Comparison of ENCODE assay signal across 18 cellular contexts in genomic region chr6:41098366-41098765, GRCh38. TPM values are rescaled to one million over a fixed set of nuclear protein-coding genes. Genes with fewer than 3 reads are reported as not detected.
DNase-seq lines count a peak whose midpoint lies in the region; ATAC-seq, FAIRE-seq and TF ChIP-seq lines count a peak whose summit lies in the region.
"Had no signal": no experiment of that assay in that cellular context is flagged by ENCODE, and none has a peak within 500 bp of the region (broad histone marks: within the 10 kb centered on the region; RNA-seq: fewer than 3 reads in every experiment).

No MANE protein-coding gene starts in this region.

- no peaks in the 10 kb centered on the region for H4K20me1 ChIP-seq in HCT116 (ENCODE audit: insufficient read depth)

- H3K27ac ChIP-seq in HCT116 (ENCODE audit: low read depth, low read length), result no peak overlapping the region
- no peak overlapping the region for H3K27ac ChIP-seq in pancreas
- H3K27ac ChIP-seq: cardiac muscle cell had no signal

- no peak for TF ChIP-seq POLR2A in HCT116 (IDR thresholded peaks at IDR 0.05; ENCODE audit: borderline replicate concordance, extremely low read depth, insufficient read depth, insufficient read length)

- H3K9me3 ChIP-seq in HCT116 (ENCODE audit: control insufficient read depth in 1 of 2, insufficient read depth in 1 of 2, low read depth in 1 of 2, low read length in 2 of 2), result no peaks in the 10 kb centered on the region
- H3K9me3 ChIP-seq in pancreas, result no peaks in the 10 kb centered on the region

- no peaks in the 10 kb centered on the region for H3K79me2 ChIP-seq in HCT116 (ENCODE audit: insufficient read depth, low read length)

- 65 to 72% methylated on average over 3 of the region's 3 CpGs for WGBS in pancreas, 2 donors

- H3K36me3 ChIP-seq in HCT116 (ENCODE audit: control insufficient read depth in 1 of 2, insufficient read depth in 2 of 2, low read length in 2 of 2), result peaks cover 42 to 61% of the 10 kb centered on the region in 2 experiments
- H3K36me3 ChIP-seq in pancreas, result peaks cover 15 to 77% (median 53%) of the 10 kb centered on the region in 3 donors

- CTCF ChIA-PET in HCT116 (lab: Charles Lee), result no interaction called here

- intact Hi-C loops in HCT116 (cut with micrococcal nuclease) (no loop called here), pancreas (cut with DNase I) (no loop called here)

- H3K36me3 Mint-ChIP-seq in activated naive CD8-positive, alpha-beta T cell treated with anti-CD3 and anti-CD28 coated beads, Interleukin-2, amount 50 U/mL, for 24 hours (ENCODE audit: low read depth), result peaks cover 68% of the 10 kb centered on the region
- H3K36me3 Mint-ChIP-seq in osteocyte (ENCODE audit: unreplicated experiment), result peaks cover 67% of the 10 kb centered on the region

- TF ChIP-seq RAD21 in HCT116 (IDR thresholded peaks at IDR 0.05; ENCODE audit: low read depth), result no peak

- H3K4me3 Mint-ChIP-seq in activated naive CD8-positive, alpha-beta T cell treated with anti-CD3 and anti-CD28 coated beads, Interleukin-2, amount 50 U/mL, for 24 hours, result no peak overlapping the region
- no peak overlapping the region for H3K4me3 Mint-ChIP-seq in osteocyte (ENCODE audit: unreplicated experiment)
- H3K4me3 Mint-ChIP-seq: activated CD8-positive, alpha-beta memory T cell treated with anti-CD3 and anti-CD28 coated beads, Interleukin-2, amount 10 ng/mL, durations not matched to agents 7 days and 5 days; T-helper 2 cell treated with Interferon-gamma antibody and Interleukin-4, amounts not matched to agents 5 μg/mL and 100 μg/mL, for 36 hours had no signal

- BruUV-seq in HCT116 (replicated peaks; lab: Mats Ljungman, UMichigan), result TSS peak; percentile 29

- no peaks in the 10 kb centered on the region for H3K9me2 ChIP-seq in HCT116 (ENCODE audit: insufficient read depth)

- ATAC-seq in HCT116, result no peak
- ATAC-seq in activated naive CD8-positive, alpha-beta T cell treated with anti-CD3 and anti-CD28 coated beads, Interleukin-2, amount 50 U/mL, for 24 hours, result no peak
- ATAC-seq in GM18502 (IDR thresholded peaks at IDR 0.05; ENCODE audit: poor library complexity, unreplicated experiment), result no peak
- no peak for ATAC-seq in pancreas
- ATAC-seq in HG03175 (IDR thresholded peaks at IDR 0.05; ENCODE audit: unreplicated experiment), result no peak
- ATAC-seq: activated CD8-positive, alpha-beta memory T cell treated with anti-CD3 and anti-CD28 coated beads, Interleukin-2, amount 10 ng/mL, durations not matched to agents 7 days and 5 days; Right ventricle myocardium inferior had no signal

- no peaks in the 10 kb centered on the region for H3K27me3 Mint-ChIP-seq in activated naive CD8-positive, alpha-beta T cell treated with anti-CD3 and anti-CD28 coated beads, Interleukin-2, amount 50 U/mL, for 24 hours
- H3K27me3 Mint-ChIP-seq in osteocyte (ENCODE audit: unreplicated experiment), result no peaks in the 10 kb centered on the region
- H3K27me3 Mint-ChIP-seq: activated CD8-positive, alpha-beta memory T cell treated with anti-CD3 and anti-CD28 coated beads, Interleukin-2, amount 10 ng/mL, durations not matched to agents 7 days and 5 days had no signal

- DNase-seq in HCT116 (ENCODE audit: low read depth, low spot score), result no peak
- no peak for DNase-seq in activated naive CD8-positive, alpha-beta T cell treated with anti-CD3 and anti-CD28 coated beads, Interleukin-2, amount 50 U/mL, for 24 hours
- DNase-seq in fibroblast of mammary gland (ENCODE audit: low read depth), result peak; percentile 3
- no peak for DNase-seq in osteocyte (ENCODE audit: extremely low spot score, unreplicated experiment)
- DNase-seq in pancreas, result no peak
- DNase-seq in urothelium cell line (ENCODE audit: low spot score), result no peak
- DNase-seq: activated CD4-positive, CD25-positive, alpha-beta regulatory T cell treated with anti-CD3 and anti-CD28 coated beads, Interleukin-2, amount 50 U/mL, for 72 hours; activated CD8-positive, alpha-beta memory T cell treated with anti-CD3 and anti-CD28 coated beads, Interleukin-2, amount 10 ng/mL, durations not matched to agents 7 days and 5 days; activated gamma-delta T cell; Calu3; NCI-H345 had no signal

- H3K27ac Mint-ChIP-seq in activated naive CD8-positive, alpha-beta T cell treated with anti-CD3 and anti-CD28 coated beads, Interleukin-2, amount 50 U/mL, for 24 hours, result peak overlapping the region; percentile 0
- H3K27ac Mint-ChIP-seq in osteocyte (ENCODE audit: unreplicated experiment), result peak overlapping the region; percentile 74
- H3K27ac Mint-ChIP-seq: activated CD8-positive, alpha-beta memory T cell treated with anti-CD3 and anti-CD28 coated beads, Interleukin-2, amount 10 ng/mL, durations not matched to agents 7 days and 5 days; T-helper 2 cell treated with Interferon-gamma antibody and Interleukin-4, amounts not matched to agents 5 μg/mL and 100 μg/mL, for 36 hours had no signal

- TF ChIP-seq CTCF in HCT116 (IDR thresholded peaks at IDR 0.05 in 2 of 3, conservative IDR thresholded peaks at IDR 0.05 in 1 of 3; ENCODE audit: borderline replicate concordance in 1 of 3, insufficient read depth in 1 of 3, low read depth in 2 of 3, low read length in 2 of 3) (no peak), fibroblast of mammary gland (conservative IDR thresholded peaks at IDR 0.05; ENCODE audit: control insufficient read depth, insufficient read depth, low read depth, low read length) (no peak), osteocyte (IDR thresholded peaks at IDR 0.05) (no peak), pancreas (IDR thresholded peaks at IDR 0.05) (no peak)

- H3K4me3 ChIP-seq in HCT116 (replicated peaks in 1 of 2; ENCODE audit: low read depth in 1 of 2, low read length in 2 of 2), result no peak overlapping the region
- H3K4me3 ChIP-seq in fibroblast of mammary gland (ENCODE audit: control insufficient read depth, low read depth, low read length), result no peak overlapping the region
- H3K4me3 ChIP-seq in pancreas, result no peak overlapping the region
- H3K4me3 ChIP-seq: cardiac muscle cell had no signal

- no peaks in the 10 kb centered on the region for H3K9me3 Mint-ChIP-seq in activated naive CD8-positive, alpha-beta T cell treated with anti-CD3 and anti-CD28 coated beads, Interleukin-2, amount 50 U/mL, for 24 hours
- no peaks in the 10 kb centered on the region for H3K9me3 Mint-ChIP-seq in osteocyte (ENCODE audit: unreplicated experiment)
- H3K9me3 Mint-ChIP-seq: T-helper 2 cell treated with Interferon-gamma antibody and Interleukin-4, amounts not matched to agents 5 μg/mL and 100 μg/mL, for 36 hours had no signal

- no peak overlapping the region for H2AFZ ChIP-seq in HCT116 (ENCODE audit: low read depth, low read length, poor library complexity, severe bottlenecking)

- RAD21 ChIA-PET in HCT116 (lab: Charles Lee; ENCODE audit: low non-redundant PET in 1 of 2, low total read pairs in 2 of 2, uncharacterized antibody in 2 of 2, unreplicated experiment in 2 of 2), result no interaction called here

- FAIRE-seq in pancreas (lab: Jason Lieb, UNC) (no peak), urothelium cell line (lab: Jason Lieb, UNC) (no peak)

- POLR2A ChIA-PET in HCT116 (lab: Charles Lee), result no interaction called here

- H3K4me1 Mint-ChIP-seq in activated naive CD8-positive, alpha-beta T cell treated with anti-CD3 and anti-CD28 coated beads, Interleukin-2, amount 50 U/mL, for 24 hours, result peaks cover 11% of the 10 kb centered on the region
- H3K4me1 Mint-ChIP-seq in osteocyte (ENCODE audit: unreplicated experiment), result peaks cover 32% of the 10 kb centered on the region

- H3K4me2 ChIP-seq in HCT116 (ENCODE audit: low read length), result no peak overlapping the region

- no peaks in the 10 kb centered on the region for H3K4me1 ChIP-seq in HCT116 (ENCODE audit: control insufficient read depth in 1 of 2, insufficient read depth in 2 of 2, low read length in 2 of 2)
- no peaks in the 10 kb centered on the region for H3K4me1 ChIP-seq in pancreas

- H3K9ac ChIP-seq in HCT116 (ENCODE audit: low read length), result no peak overlapping the region

- H3K27me3 ChIP-seq in HCT116 (ENCODE audit: insufficient read depth, low read length) (no peaks in the 10 kb centered on the region), pancreas (no peaks in the 10 kb centered on the region)
- H3K27me3 ChIP-seq: cardiac muscle cell had no signal

TF ChIP-seq in HCT116, 20 proteins besides CTCF, POLR2A, EP300 and RAD21 (continues in another document):
- TF ChIP-seq EZH2 (IDR thresholded peaks at IDR 0.05), result no peak
- TF ChIP-seq CEBPB (IDR thresholded peaks at IDR 0.05; ENCODE audit: low read depth), result no peak

RNA-seq across cellular contexts. Expression of gene NFYA, which starts 25.6 kb away (rescaled TPM):
- total RNA-seq in HCT116 (2021; ENCODE audit: unreplicated experiment), result 28.7 TPM
- 26.1 and 32.4 TPM in 2 replicates for polyA plus RNA-seq in HCT116 (2012)
- total RNA-seq in osteocyte, result 26.0 and 26.9 TPM in 2 replicates
- total RNA-seq in pancreas, result 10 to 100 TPM in 2 of 6 donors, 1 to 10 TPM in 4; 5.9 to 14.1 (median 7.8) TPM
- 10 to 100 TPM in 1 of 2 donors, 1 to 10 TPM in 1; 5.4 to 10.6 TPM for polyA plus RNA-seq in pancreas

RNA-seq across cellular contexts. Expression of gene OARD1, which starts 26.2 kb away (rescaled TPM):
- total RNA-seq in HCT116 (2021; ENCODE audit: unreplicated experiment), result 28.7 TPM
- 21.4 and 26.1 TPM in 2 replicates for polyA plus RNA-seq in HCT116 (2012)
- total RNA-seq in osteocyte, result 14.7 and 17.2 TPM in 2 replicates
- 10 to 100 TPM; 16.0 to 26.9 (median 20.6) TPM for total RNA-seq in pancreas
- 10 to 100 TPM; 21.1 to 30.9 TPM for polyA plus RNA-seq in pancreas

RNA-seq across cellular contexts. Expression of gene APOBEC2, which starts 45.4 kb away (rescaled TPM):
- total RNA-seq in HCT116 (2021; ENCODE audit: unreplicated experiment) (not detected), osteocyte (not detected in 2 replicates), pancreas (10 to 100 TPM in 1 of 6 donors, 1 to 10 TPM in 5; 2.7 to 13.2 (median 8.6) TPM)
- polyA plus RNA-seq in HCT116 (2012), result 0.16 and 0.19 TPM in 2 replicates
- 10 to 100 TPM in 1 of 2 donors, 1 to 10 TPM in 1; 6.6 to 29.6 TPM for polyA plus RNA-seq in pancreas
- total RNA-seq: activated CD8-positive, alpha-beta memory T cell treated with anti-CD3 and anti-CD28 coated beads, Interleukin-2, amount 10 ng/mL, durations not matched to agents 7 days and 5 days; Calu3; H4; HT1080 had no signal

RNA-seq across cellular contexts. Expression of gene TREML1, which starts 55.8 kb away (rescaled TPM):
- total RNA-seq in HCT116 (2021; ENCODE audit: unreplicated experiment) (not detected), osteocyte (not detected in 2 replicates), pancreas (under 1 TPM in 2 of 6 donors, not detected in 4; 0.28 to 0.84 TPM)
- not detected in 2 replicates for polyA plus RNA-seq in HCT116 (2012)
- under 1 TPM; 0.19 to 0.28 TPM for polyA plus RNA-seq in pancreas
- total RNA-seq: activated CD8-positive, alpha-beta memory T cell treated with anti-CD3 and anti-CD28 coated beads, Interleukin-2, amount 10 ng/mL, durations not matched to agents 7 days and 5 days; Calu3; cardiac muscle cell; H4; HT1080; Right ventricle myocardium inferior had no signal
- polyA plus RNA-seq: cardiac muscle cell had no signal

RNA-seq across cellular contexts. Expression of gene TSPO2, which starts 56.1 kb away (rescaled TPM):
- total RNA-seq in HCT116 (2021; ENCODE audit: unreplicated experiment) (not detected), osteocyte (not detected in 2 replicates), pancreas (under 1 TPM in 1 of 6 donors, not detected in 5; 0.28 TPM)
- 0.20 and 0.55 TPM in 2 replicates for polyA plus RNA-seq in HCT116 (2012)
- under 1 TPM; 0.12 to 0.42 TPM for polyA plus RNA-seq in pancreas
- total RNA-seq: activated CD8-positive, alpha-beta memory T cell treated with anti-CD3 and anti-CD28 coated beads, Interleukin-2, amount 10 ng/mL, durations not matched to agents 7 days and 5 days; Calu3; cardiac muscle cell; H4; Right ventricle myocardium inferior had no signal
- polyA plus RNA-seq: cardiac muscle cell had no signal
